9 cellular contexts compared by ENCODE assay signal in genomic region chr2:44981714-44982108, GRCh38. TPM values are rescaled to one million over a fixed set of nuclear protein-coding genes. Genes with fewer than 3 reads are reported as not detected.
DNase-seq lines count a peak whose midpoint lies in the region; ATAC-seq, FAIRE-seq and TF ChIP-seq lines count a peak whose summit lies in the region.
"Had no signal": no experiment of that assay in that cellular context is flagged by ENCODE, and none has a peak within 500 bp of the region (broad histone marks: within the 10 kb centered on the region; RNA-seq: fewer than 3 reads in every experiment).

No MANE protein-coding gene starts in this region.

- H2AFZ ChIP-seq in OCI-LY7 (ENCODE audit: low read length): peak overlapping the region; percentile 84; the same call in 1 of the 2 replicates

- peak; percentile 76 for FAIRE-seq in D721Med (lab: Jason Lieb, UNC)

- no peaks in the 10 kb centered on the region for H3K36me3 Mint-ChIP-seq in natural killer cell
- H3K36me3 Mint-ChIP-seq in stimulated activated naive B cell treated with anti-CD40 and anti-IgM and Interleukin-4, amounts not matched to agents 10 μg/mL and 1 μg/mL and 100 μg/mL, for 72 hours: no peaks in the 10 kb centered on the region

- H3K9me2 ChIP-seq in OCI-LY7 (ENCODE audit: insufficient read depth, low read length): no peaks in the 10 kb centered on the region

- peak overlapping the region; percentile 37 for H3K27ac ChIP-seq in OCI-LY7 (ENCODE audit: low read depth, low read length, poor library complexity, severe bottlenecking)

- H3K27ac Mint-ChIP-seq in natural killer cell: no peak overlapping the region
- H3K27ac Mint-ChIP-seq in stimulated activated naive B cell treated with anti-CD40 and anti-IgM and Interleukin-4, amounts not matched to agents 10 μg/mL and 1 μg/mL and 100 μg/mL, for 72 hours: no peak overlapping the region
- H3K27ac Mint-ChIP-seq: T-helper 1 cell treated with Interleukin-12 subunit alpha and Interleukin-12 subunit beta and Interleukin-4 antibody, amounts not matched to agents 30 μg/mL and 1 μg/mL, for 36 hours had no signal

- H3K79me2 ChIP-seq in OCI-LY7 (ENCODE audit: insufficient read depth, low read depth, low read length): no peaks in the 10 kb centered on the region

- no peaks in the 10 kb centered on the region; the same call in 1 of the 2 replicates for H3K36me3 ChIP-seq in OCI-LY7 (ENCODE audit: insufficient read depth, low read length)

- peaks cover 21% of the 10 kb centered on the region for H3K4me1 ChIP-seq in OCI-LY7 (ENCODE audit: insufficient read depth, low read length, poor library complexity, severe bottlenecking)

- peaks cover 21 to 30% of the 10 kb centered on the region in 2 donors for H3K27me3 Mint-ChIP-seq in natural killer cell (ENCODE audit: low read depth in 2 of 2)
- peaks cover 36 to 42% of the 10 kb centered on the region in 2 donors for H3K27me3 Mint-ChIP-seq in stimulated activated naive B cell treated with anti-CD40 and anti-IgM and Interleukin-4, amounts not matched to agents 10 μg/mL and 1 μg/mL and 100 μg/mL, for 72 hours

- ATAC-seq in esophagus mucosa (peak; percentile 62), natural killer cell (peak in 1 of 3 donors; percentile 70), HG02588 (IDR thresholded peaks at IDR 0.05; ENCODE audit: unreplicated experiment) (no peak)
- ATAC-seq in stimulated activated naive B cell treated with anti-CD40 and anti-IgM and Interleukin-4, amounts not matched to agents 10 μg/mL and 1 μg/mL and 100 μg/mL, for 72 hours (replicated peaks): peak; percentile 67 to 68

- CTCF ChIA-PET in OCI-LY7 (lab: Charles Lee; ENCODE audit: unreplicated experiment): interaction anchor here (0.6 to 3.0 kb wide), 2 partner anchors 512 to 1591 kb away, joined by 3 to 19 read pairs; no protein-coding TSS in a partner anchor

- peaks cover 0 to 6% of the 10 kb centered on the region in 2 donors for H3K4me1 Mint-ChIP-seq in natural killer cell
- H3K4me1 Mint-ChIP-seq in stimulated activated naive B cell treated with anti-CD40 and anti-IgM and Interleukin-4, amounts not matched to agents 10 μg/mL and 1 μg/mL and 100 μg/mL, for 72 hours: peaks cover 3 to 6% of the 10 kb centered on the region in 2 donors

- H3K9me3 ChIP-seq in OCI-LY7 (ENCODE audit: low read length): peaks cover 4% of the 10 kb centered on the region; the same call in 1 of the 2 replicates

- peak; percentile 54 for DNase-seq in D721Med (ENCODE audit: insufficient read length, low spot score)
- peak; percentile 46 for DNase-seq in Jurkat, Clone E6-1 (ENCODE audit: low read depth, low spot score)
- peak; percentile 87 for DNase-seq in OCI-LY7 (ENCODE audit: low spot score)
- peak; percentile 69 for DNase-seq in activated T-cell treated with anti-CD3 and anti-CD28 coated beads for 1 hour (ENCODE audit: low read depth)
- DNase-seq in natural killer cell: peak; percentile 52
- DNase-seq in stimulated activated naive B cell treated with anti-CD40 and anti-IgM and Interleukin-4, amounts not matched to agents 10 μg/mL and 1 μg/mL and 100 μg/mL, for 72 hours: peak; percentile 27

- no peaks in the 10 kb centered on the region for H4K20me1 ChIP-seq in OCI-LY7 (ENCODE audit: insufficient read depth, low read length)

- intact Hi-C loops in OCI-LY7 (cut with micrococcal nuclease; ENCODE audit: unreplicated experiment) (loop anchor here (1.0 to 10.0 kb wide), 4 partner anchors 243 to 661 kb away; no protein-coding TSS in a partner anchor), natural killer cell (cut with micrococcal nuclease) (loop anchor here (1.0 kb wide), 1 partner anchor 513 kb away; no protein-coding TSS in a partner anchor)

- 0 out of 2 replicates have a peak overlapping the region, but pooled peaks have one; percentile 33 for H3K4me2 ChIP-seq in OCI-LY7 (ENCODE audit: low read length)

- no peak overlapping the region for H3K4me3 Mint-ChIP-seq in natural killer cell
- H3K4me3 Mint-ChIP-seq in stimulated activated naive B cell treated with anti-CD40 and anti-IgM and Interleukin-4, amounts not matched to agents 10 μg/mL and 1 μg/mL and 100 μg/mL, for 72 hours: no peak overlapping the region
- H3K4me3 Mint-ChIP-seq: T-helper 1 cell treated with Interleukin-12 subunit alpha and Interleukin-12 subunit beta and Interleukin-4 antibody, amounts not matched to agents 30 μg/mL and 1 μg/mL, for 36 hours had no signal

- TF ChIP-seq CTCF in D721Med (IDR thresholded peaks at IDR 0.05; ENCODE audit: insufficient read depth, missing control alignments): peak; percentile 90
- peak; percentile 96 for TF ChIP-seq CTCF in OCI-LY7 (conservative IDR thresholded peaks at IDR 0.05; ENCODE audit: low read length)
- TF ChIP-seq CTCF in natural killer cell (IDR thresholded peaks at IDR 0.05): peak; percentile 85

- BruUV-seq in OCI-LY7 (replicated peaks; lab: Mats Ljungman, UMichigan): no TSS peak

- no peaks in the 10 kb centered on the region for H3K9me3 Mint-ChIP-seq in natural killer cell
- no peaks in the 10 kb centered on the region for H3K9me3 Mint-ChIP-seq in stimulated activated naive B cell treated with anti-CD40 and anti-IgM and Interleukin-4, amounts not matched to agents 10 μg/mL and 1 μg/mL and 100 μg/mL, for 72 hours
- H3K9me3 Mint-ChIP-seq: T-helper 1 cell treated with Interleukin-12 subunit alpha and Interleukin-12 subunit beta and Interleukin-4 antibody, amounts not matched to agents 30 μg/mL and 1 μg/mL, for 36 hours had no signal

- no peak overlapping the region for H3K4me3 ChIP-seq in Jurkat, Clone E6-1 (ENCODE audit: low read length)
- no peak overlapping the region for H3K4me3 ChIP-seq in OCI-LY7 (ENCODE audit: low read depth, low read length, poor library complexity, severe bottlenecking)

- POLR2A ChIA-PET in OCI-LY7 (lab: Charles Lee): interaction anchor here (2.7 kb wide), 1 partner anchor 512 kb away, joined by 18 read pairs; no protein-coding TSS in a partner anchor

RNA-seq across cellular contexts. Expression of gene SIX2, which starts 27.5 kb away (rescaled TPM):
- not detected for polyA plus RNA-seq in Jurkat, Clone E6-1 (2012; ENCODE audit: insufficient read depth, insufficient read length)
- total RNA-seq in OCI-LY7 (2014; rRNA removed; shearing (Covaris generic)): not detected in 2 replicates
- not detected in 2 replicates for total RNA-seq in OCI-LY7 (2022)
- total RNA-seq in esophagus mucosa: 0.12 TPM
- not detected for total RNA-seq in natural killer cell

RNA-seq across cellular contexts. Expression of gene SIX3, which starts 40.2 kb away (rescaled TPM):
- polyA plus RNA-seq in Jurkat, Clone E6-1 (2012; ENCODE audit: insufficient read depth, insufficient read length): 1.7 TPM
- not detected in 2 replicates for total RNA-seq in OCI-LY7 (2014; rRNA removed; shearing (Covaris generic))
- total RNA-seq in OCI-LY7 (2022): not detected in 2 replicates
- total RNA-seq in esophagus mucosa: not detected
- under 1 TPM in 2 of 3 donors, not detected in 1; 0.15 to 0.39 TPM for total RNA-seq in natural killer cell

Comparison
In these comparisons a context has a peak if more than half of its experiments do, and no peak if none do; other contexts are left out.
1. DNase-seq: peak in every context shown above with its lines; median percentile 87 in OCI-LY7; 69 in activated T-cell treated with anti-CD3 and anti-CD28 coated beads for 1 hour; 54 in D721Med; 52 in natural killer cell; 46 in Jurkat, Clone E6-1; 27 in stimulated activated naive B cell treated with anti-CD40 and anti-IgM and Interleukin-4, amounts not matched to agents 10 μg/mL and 1 μg/mL and 100 μg/mL, for 72 hours.